Comparison of ENCODE assay signal across 31 cellular contexts in genomic region chr18:8717011-8717770, GRCh38. TPM values are rescaled to one million over a fixed set of nuclear protein-coding genes. Genes with fewer than 3 reads are reported as not detected.
A peak's percentile ranks its signal among the peaks of the same experiment; 100 is the strongest.
DNase-seq lines count a peak whose midpoint lies in the region; ATAC-seq and TF ChIP-seq lines count a peak whose summit lies in the region.
"Had no signal": no experiment of that assay in that cellular context is flagged by ENCODE, and none has a peak within 500 bp of the region (broad histone marks: within the 10 kb centered on the region; RNA-seq: fewer than 3 reads in every experiment).

No MANE protein-coding gene starts in this region.

- H3K4me1 ChIP-seq in neural progenitor cell, result peaks cover 85% of the 10 kb centered on the region
- H3K4me1 ChIP-seq: breast epithelium, gastrocnemius medialis, right atrium auricular region, spleen, uterus had no signal

- peak overlapping the region; percentile 17 for H3K4me3 ChIP-seq in neural progenitor cell
- H3K4me3 ChIP-seq: breast epithelium, gastrocnemius medialis, PC-9, right atrium auricular region, spleen, uterus had no signal

- peak; percentile 22 for TF ChIP-seq CTCF in neural progenitor cell (IDR thresholded peaks at IDR 0.05)

- H3K9ac ChIP-seq in neural progenitor cell, result no peak overlapping the region

- peaks cover 4% of the 10 kb centered on the region for H3K9me3 Mint-ChIP-seq in neural progenitor cell
- H3K9me3 Mint-ChIP-seq: activated B cell treated with CpG ODN at 0.5 μM for 24 hours; activated naive CD4-positive, alpha-beta T cell treated with anti-CD3 and anti-CD28 coated beads, Interleukin-2, amount 10 ng/mL, durations not matched to agents 7 days and 5 days; activated T-helper 1 cell treated with anti-CD3 and anti-CD28 coated beads, Interleukin-12 subunit alpha, Interleukin-12 subunit beta, Interleukin-2, Interleukin-4 antibody, amounts not matched to agents 30 ng/mL and 10 ng/mL and 1 ng/mL, durations not matched to agents 14 hours and 24 hours and 36 hours; naive thymus-derived CD8-positive, alpha-beta T cell; stimulated activated effector memory CD8-positive, alpha-beta T cell treated with anti-CD3 and anti-CD28 coated beads, Interleukin-12 subunit alpha, Interleukin-12 subunit beta, amount 100 ng/mL, for 72 hours had no signal

- H3K4me3 Mint-ChIP-seq in neural progenitor cell, result no peak overlapping the region
- H3K4me3 Mint-ChIP-seq: activated B cell treated with CpG ODN at 0.5 μM for 24 hours; activated naive CD4-positive, alpha-beta T cell treated with anti-CD3 and anti-CD28 coated beads, Interleukin-2, amount 10 ng/mL, durations not matched to agents 7 days and 5 days; activated T-helper 1 cell treated with anti-CD3 and anti-CD28 coated beads, Interleukin-12 subunit alpha, Interleukin-12 subunit beta, Interleukin-2, Interleukin-4 antibody, amounts not matched to agents 30 ng/mL and 10 ng/mL and 1 ng/mL, durations not matched to agents 14 hours and 24 hours and 36 hours; naive thymus-derived CD8-positive, alpha-beta T cell; stimulated activated effector memory CD8-positive, alpha-beta T cell treated with anti-CD3 and anti-CD28 coated beads, Interleukin-12 subunit alpha, Interleukin-12 subunit beta, amount 100 ng/mL, for 72 hours had no signal

- H4K20me1 ChIP-seq in neural progenitor cell (ENCODE audit: low read depth), result peaks cover 30% of the 10 kb centered on the region

- H3K27me3 Mint-ChIP-seq in neural progenitor cell (ENCODE audit: insufficient read depth, low read depth), result peaks cover 2% of the 10 kb centered on the region
- H3K27me3 Mint-ChIP-seq: activated B cell treated with CpG ODN at 0.5 μM for 24 hours had no signal

- ATAC-seq in esophagus mucosa, result peak; percentile 20
- ATAC-seq in left lobe of liver, result no peak
- no peak for ATAC-seq in HG03095 (IDR thresholded peaks at IDR 0.05; ENCODE audit: unreplicated experiment)
- ATAC-seq: gastrocnemius medialis; left cardiac atrium; naive thymus-derived CD8-positive, alpha-beta T cell; stimulated activated effector memory CD8-positive, alpha-beta T cell treated with anti-CD3 and anti-CD28 coated beads, Interleukin-12 subunit alpha, Interleukin-12 subunit beta, amount 100 ng/mL, for 72 hours had no signal

- H3K36me3 Mint-ChIP-seq in neural progenitor cell, result peaks cover 24% of the 10 kb centered on the region
- H3K36me3 Mint-ChIP-seq: activated naive CD4-positive, alpha-beta T cell treated with anti-CD3 and anti-CD28 coated beads, Interleukin-2, amount 10 ng/mL, durations not matched to agents 7 days and 5 days; CD14-positive monocyte; naive thymus-derived CD8-positive, alpha-beta T cell; stimulated activated effector memory CD8-positive, alpha-beta T cell treated with anti-CD3 and anti-CD28 coated beads, Interleukin-12 subunit alpha, Interleukin-12 subunit beta, amount 100 ng/mL, for 72 hours had no signal

- peak overlapping the region; percentile 72 for H3K27ac ChIP-seq in neural progenitor cell
- H3K27ac ChIP-seq: breast epithelium, gastrocnemius medialis, HL-60, PC-9, right atrium auricular region, spleen, uterus had no signal

- H3K79me2 ChIP-seq in neural progenitor cell (ENCODE audit: low read depth), result peaks cover 96% of the 10 kb centered on the region

- H3K9me3 ChIP-seq in neural progenitor cell (ENCODE audit: low read depth), result no peaks in the 10 kb centered on the region
- H3K9me3 ChIP-seq: breast epithelium, gastrocnemius medialis, right atrium auricular region, spleen, uterus had no signal

- no peaks in the 10 kb centered on the region for H3K27me3 ChIP-seq in neural progenitor cell
- H3K27me3 ChIP-seq: breast epithelium, gastrocnemius medialis, right atrium auricular region, uterus had no signal

- no peaks in the 10 kb centered on the region for H3K36me3 ChIP-seq in neural progenitor cell
- H3K36me3 ChIP-seq: breast epithelium, gastrocnemius medialis, right atrium auricular region, spleen, uterus had no signal

- peak overlapping the region; percentile 64 for H3K4me2 ChIP-seq in neural progenitor cell
- H3K4me2 ChIP-seq: PC-9 had no signal

- peaks cover 33% of the 10 kb centered on the region for H3K4me1 Mint-ChIP-seq in neural progenitor cell
- H3K4me1 Mint-ChIP-seq: activated B cell treated with CpG ODN at 0.5 μM for 24 hours; CD14-positive monocyte; naive thymus-derived CD8-positive, alpha-beta T cell had no signal

- DNase-seq in ELF-1 (ENCODE audit: low read depth, low spot score) (peak; percentile 64), NCI-H82 (lab: John Stamatoyannopoulos, UW) (peak; percentile 99), neural progenitor cell (ENCODE audit: low spot score) (peak; percentile 77), A172 (ENCODE audit: low spot score) (no peak), left lobe of liver (ENCODE audit: low spot score) (no peak), COLO829 (ENCODE audit: low spot score) (no peak)
- DNase-seq: activated B cell treated with CpG ODN at 0.5 μM for 24 hours; activated CD4-positive, alpha-beta T cell treated with anti-CD3 and anti-CD28 coated beads, Interleukin-2, amount 50 U/mL, for 4 hours; activated naive CD4-positive, alpha-beta T cell treated with anti-CD3 and anti-CD28 coated beads, Interleukin-2, amount 10 ng/mL, durations not matched to agents 7 days and 5 days; amniotic stem cell; DMS 273 treated with DMSO at 0.1 percent for 48 hours; gastrocnemius medialis; GF-D8; left cardiac atrium; naive thymus-derived CD8-positive, alpha-beta T cell; NCI-H1092; NCI-H187 treated with DMSO at 0.1 percent for 48 hours; NCI-H774; PC-9; SHP77; spleen; stimulated activated CD4-positive, alpha-beta T cell treated with anti-CD3 and anti-CD28 coated beads, Interleukin-2, amount 100 ng/mL, for 48 hours; uterus had no signal

- peak overlapping the region; percentile 3 for H3K27ac Mint-ChIP-seq in neural progenitor cell
- H3K27ac Mint-ChIP-seq: activated B cell treated with CpG ODN at 0.5 μM for 24 hours; activated naive CD4-positive, alpha-beta T cell treated with anti-CD3 and anti-CD28 coated beads, Interleukin-2, amount 10 ng/mL, durations not matched to agents 7 days and 5 days; activated T-helper 1 cell treated with anti-CD3 and anti-CD28 coated beads, Interleukin-12 subunit alpha, Interleukin-12 subunit beta, Interleukin-2, Interleukin-4 antibody, amounts not matched to agents 30 ng/mL and 10 ng/mL and 1 ng/mL, durations not matched to agents 14 hours and 24 hours and 36 hours; CD14-positive monocyte; naive thymus-derived CD8-positive, alpha-beta T cell; stimulated activated effector memory CD8-positive, alpha-beta T cell treated with anti-CD3 and anti-CD28 coated beads, Interleukin-12 subunit alpha, Interleukin-12 subunit beta, amount 100 ng/mL, for 72 hours had no signal

- no peak overlapping the region for H2AFZ ChIP-seq in neural progenitor cell (replicated peaks)
- H2AFZ ChIP-seq: PC-9 had no signal

- H3F3A ChIP-seq in neural progenitor cell (ENCODE audit: low read depth), result peaks cover 55% of the 10 kb centered on the region

RNA-seq across cellular contexts. Expression of gene MTCL1, which starts 11.8 kb away (rescaled TPM):
- total RNA-seq in esophagus mucosa (9.9 TPM), neural progenitor cell (ENCODE audit: low replicate concordance) (36.9 and 38.7 TPM in 2 replicates), left lobe of liver (2.5 TPM)
- total RNA-seq in A172 (2014; rRNA removed; shearing (Covaris generic)), result 33.6 and 39.6 TPM in 2 replicates

Comparison
In these comparisons a context has a peak if more than half of its experiments do, and no peak if none do; other contexts are left out.
1. DNase-seq: peak in ELF-1 (single experiment), NCI-H82 (single experiment) and neural progenitor cell (single experiment); none in A172 (single experiment), left lobe of liver (single experiment) and COLO829 (single experiment).